1 cellular context compared by ENCODE assay signal in the genomic region with DNA sequence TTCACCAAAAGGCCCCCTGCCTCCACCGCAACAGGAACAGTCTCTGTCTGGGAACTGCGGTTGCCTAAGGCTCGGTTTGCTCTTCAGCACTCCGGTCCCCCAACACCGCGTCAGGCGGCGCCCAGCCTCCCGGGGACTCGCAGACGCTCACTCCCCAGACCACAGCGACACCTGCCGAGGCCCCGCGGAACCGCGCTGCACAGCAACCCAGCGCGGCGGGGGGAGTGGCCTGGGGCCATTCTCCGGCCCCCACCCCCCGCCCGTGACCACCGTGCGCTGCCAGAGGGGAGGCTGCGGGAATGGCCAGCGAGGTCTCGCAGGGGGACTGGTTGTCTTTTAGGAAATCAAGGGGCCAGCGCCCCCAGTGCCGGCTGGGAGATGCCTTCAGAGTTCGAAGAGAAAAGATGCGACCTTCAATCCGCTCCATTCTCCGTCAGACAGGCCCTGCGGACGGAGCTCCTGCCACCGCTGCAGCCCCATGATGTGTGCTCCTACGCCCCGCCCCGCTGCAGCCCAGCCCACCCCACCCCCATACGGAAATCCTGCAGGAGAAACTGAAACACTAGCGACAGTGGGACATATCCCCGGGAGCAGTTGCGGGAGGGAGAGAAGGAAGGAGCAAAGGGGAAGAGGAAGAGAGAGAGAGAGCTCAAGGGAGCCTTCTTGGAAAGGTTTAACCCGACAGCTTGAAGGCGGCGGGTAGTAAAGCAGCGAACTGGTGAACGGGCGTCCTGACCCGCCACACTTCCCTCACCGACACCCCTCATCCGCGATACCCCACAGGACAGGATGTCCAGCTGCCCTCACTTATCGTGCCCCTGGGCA.
TF ChIP-seq lines count a peak whose summit lies in the region.

No MANE protein-coding gene starts in this region.

TF ChIP-seq in WTC11, 78 proteins besides CTCF, POLR2A, EP300 and RAD21 (continued from another document and continues in another):
- TF ChIP-seq, protein P1, sequence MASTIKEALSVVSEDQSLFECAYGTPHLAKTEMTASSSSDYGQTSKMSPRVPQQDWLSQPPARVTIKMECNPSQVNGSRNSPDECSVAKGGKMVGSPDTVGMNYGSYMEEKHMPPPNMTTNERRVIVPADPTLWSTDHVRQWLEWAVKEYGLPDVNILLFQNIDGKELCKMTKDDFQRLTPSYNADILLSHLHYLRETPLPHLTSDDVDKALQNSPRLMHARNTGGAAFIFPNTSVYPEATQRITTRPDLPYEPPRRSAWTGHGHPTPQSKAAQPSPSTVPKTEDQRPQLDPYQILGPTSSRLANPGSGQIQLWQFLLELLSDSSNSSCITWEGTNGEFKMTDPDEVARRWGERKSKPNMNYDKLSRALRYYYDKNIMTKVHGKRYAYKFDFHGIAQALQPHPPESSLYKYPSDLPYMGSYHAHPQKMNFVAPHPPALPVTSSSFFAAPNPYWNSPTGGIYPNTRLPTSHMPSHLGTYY (CRISPR knock-in tag; IDR thresholded peaks at IDR 0.05): no peak
- TF ChIP-seq ZNF138 (CRISPR knock-in tag; conservative IDR thresholded peaks at IDR 0.05) (peak; percentile 87; the same call in 1 of the 2 replicates), NFYB (CRISPR knock-in tag; conservative IDR thresholded peaks at IDR 0.05; ENCODE audit: low read depth) (no peak), IRF2 (CRISPR knock-in tag; IDR thresholded peaks at IDR 0.05; ENCODE audit: borderline replicate concordance, low read depth) (no peak), TP53 (CRISPR knock-in tag; IDR thresholded peaks at IDR 0.05) (peak; percentile 74; the same call in 1 of the 2 replicates), ESRRA (CRISPR knock-in tag; IDR thresholded peaks at IDR 0.05; ENCODE audit: borderline replicate concordance) (peak; percentile 85; the same call in 1 of the 2 replicates), FOXK1 (CRISPR knock-in tag; IDR thresholded peaks at IDR 0.05) (peak; percentile 87), ZNF121 (CRISPR knock-in tag; IDR thresholded peaks at IDR 0.05) (no peak), PRRX2 (CRISPR knock-in tag; IDR thresholded peaks at IDR 0.05) (no peak), CBFB (CRISPR knock-in tag; IDR thresholded peaks at IDR 0.05; ENCODE audit: low read depth) (0 out of 2 replicates have a peak, but pooled peaks have one; percentile 89), SMAD3 (CRISPR knock-in tag; IDR thresholded peaks at IDR 0.05; ENCODE audit: borderline replicate concordance) (no peak), TEAD4 (CRISPR knock-in tag; IDR thresholded peaks at IDR 0.05) (no peak)
- TF ChIP-seq, protein P2, sequence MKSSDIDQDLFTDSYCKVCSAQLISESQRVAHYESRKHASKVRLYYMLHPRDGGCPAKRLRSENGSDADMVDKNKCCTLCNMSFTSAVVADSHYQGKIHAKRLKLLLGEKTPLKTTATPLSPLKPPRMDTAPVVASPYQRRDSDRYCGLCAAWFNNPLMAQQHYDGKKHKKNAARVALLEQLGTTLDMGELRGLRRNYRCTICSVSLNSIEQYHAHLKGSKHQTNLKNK (CRISPR knock-in tag; IDR thresholded peaks at IDR 0.05): no peak
- TF ChIP-seq, protein P3, sequence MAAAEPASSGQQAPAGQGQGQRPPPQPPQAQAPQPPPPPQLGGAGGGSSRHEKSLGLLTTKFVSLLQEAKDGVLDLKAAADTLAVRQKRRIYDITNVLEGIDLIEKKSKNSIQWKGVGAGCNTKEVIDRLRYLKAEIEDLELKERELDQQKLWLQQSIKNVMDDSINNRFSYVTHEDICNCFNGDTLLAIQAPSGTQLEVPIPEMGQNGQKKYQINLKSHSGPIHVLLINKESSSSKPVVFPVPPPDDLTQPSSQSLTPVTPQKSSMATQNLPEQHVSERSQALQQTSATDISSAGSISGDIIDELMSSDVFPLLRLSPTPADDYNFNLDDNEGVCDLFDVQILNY (CRISPR knock-in tag; IDR thresholded peaks at IDR 0.05): no peak
- TF ChIP-seq, protein P4, sequence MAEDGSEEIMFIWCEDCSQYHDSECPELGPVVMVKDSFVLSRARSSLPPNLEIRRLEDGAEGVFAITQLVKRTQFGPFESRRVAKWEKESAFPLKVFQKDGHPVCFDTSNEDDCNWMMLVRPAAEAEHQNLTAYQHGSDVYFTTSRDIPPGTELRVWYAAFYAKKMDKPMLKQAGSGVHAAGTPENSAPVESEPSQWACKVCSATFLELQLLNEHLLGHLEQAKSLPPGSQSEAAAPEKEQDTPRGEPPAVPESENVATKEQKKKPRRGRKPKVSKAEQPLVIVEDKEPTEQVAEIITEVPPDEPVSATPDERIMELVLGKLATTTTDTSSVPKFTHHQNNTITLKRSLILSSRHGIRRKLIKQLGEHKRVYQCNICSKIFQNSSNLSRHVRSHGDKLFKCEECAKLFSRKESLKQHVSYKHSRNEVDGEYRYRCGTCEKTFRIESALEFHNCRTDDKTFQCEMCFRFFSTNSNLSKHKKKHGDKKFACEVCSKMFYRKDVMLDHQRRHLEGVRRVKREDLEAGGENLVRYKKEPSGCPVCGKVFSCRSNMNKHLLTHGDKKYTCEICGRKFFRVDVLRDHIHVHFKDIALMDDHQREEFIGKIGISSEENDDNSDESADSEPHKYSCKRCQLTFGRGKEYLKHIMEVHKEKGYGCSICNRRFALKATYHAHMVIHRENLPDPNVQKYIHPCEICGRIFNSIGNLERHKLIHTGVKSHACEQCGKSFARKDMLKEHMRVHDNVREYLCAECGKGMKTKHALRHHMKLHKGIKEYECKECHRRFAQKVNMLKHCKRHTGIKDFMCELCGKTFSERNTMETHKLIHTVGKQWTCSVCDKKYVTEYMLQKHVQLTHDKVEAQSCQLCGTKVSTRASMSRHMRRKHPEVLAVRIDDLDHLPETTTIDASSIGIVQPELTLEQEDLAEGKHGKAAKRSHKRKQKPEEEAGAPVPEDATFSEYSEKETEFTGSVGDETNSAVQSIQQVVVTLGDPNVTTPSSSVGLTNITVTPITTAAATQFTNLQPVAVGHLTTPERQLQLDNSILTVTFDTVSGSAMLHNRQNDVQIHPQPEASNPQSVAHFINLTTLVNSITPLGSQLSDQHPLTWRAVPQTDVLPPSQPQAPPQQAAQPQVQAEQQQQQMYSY (CRISPR knock-in tag; IDR thresholded peaks at IDR 0.05): no peak
- TF ChIP-seq, protein P5, sequence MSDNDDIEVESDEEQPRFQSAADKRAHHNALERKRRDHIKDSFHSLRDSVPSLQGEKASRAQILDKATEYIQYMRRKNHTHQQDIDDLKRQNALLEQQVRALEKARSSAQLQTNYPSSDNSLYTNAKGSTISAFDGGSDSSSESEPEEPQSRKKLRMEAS (CRISPR knock-in tag; IDR thresholded peaks at IDR 0.05): peak; percentile 67
- TF ChIP-seq, protein P6, sequence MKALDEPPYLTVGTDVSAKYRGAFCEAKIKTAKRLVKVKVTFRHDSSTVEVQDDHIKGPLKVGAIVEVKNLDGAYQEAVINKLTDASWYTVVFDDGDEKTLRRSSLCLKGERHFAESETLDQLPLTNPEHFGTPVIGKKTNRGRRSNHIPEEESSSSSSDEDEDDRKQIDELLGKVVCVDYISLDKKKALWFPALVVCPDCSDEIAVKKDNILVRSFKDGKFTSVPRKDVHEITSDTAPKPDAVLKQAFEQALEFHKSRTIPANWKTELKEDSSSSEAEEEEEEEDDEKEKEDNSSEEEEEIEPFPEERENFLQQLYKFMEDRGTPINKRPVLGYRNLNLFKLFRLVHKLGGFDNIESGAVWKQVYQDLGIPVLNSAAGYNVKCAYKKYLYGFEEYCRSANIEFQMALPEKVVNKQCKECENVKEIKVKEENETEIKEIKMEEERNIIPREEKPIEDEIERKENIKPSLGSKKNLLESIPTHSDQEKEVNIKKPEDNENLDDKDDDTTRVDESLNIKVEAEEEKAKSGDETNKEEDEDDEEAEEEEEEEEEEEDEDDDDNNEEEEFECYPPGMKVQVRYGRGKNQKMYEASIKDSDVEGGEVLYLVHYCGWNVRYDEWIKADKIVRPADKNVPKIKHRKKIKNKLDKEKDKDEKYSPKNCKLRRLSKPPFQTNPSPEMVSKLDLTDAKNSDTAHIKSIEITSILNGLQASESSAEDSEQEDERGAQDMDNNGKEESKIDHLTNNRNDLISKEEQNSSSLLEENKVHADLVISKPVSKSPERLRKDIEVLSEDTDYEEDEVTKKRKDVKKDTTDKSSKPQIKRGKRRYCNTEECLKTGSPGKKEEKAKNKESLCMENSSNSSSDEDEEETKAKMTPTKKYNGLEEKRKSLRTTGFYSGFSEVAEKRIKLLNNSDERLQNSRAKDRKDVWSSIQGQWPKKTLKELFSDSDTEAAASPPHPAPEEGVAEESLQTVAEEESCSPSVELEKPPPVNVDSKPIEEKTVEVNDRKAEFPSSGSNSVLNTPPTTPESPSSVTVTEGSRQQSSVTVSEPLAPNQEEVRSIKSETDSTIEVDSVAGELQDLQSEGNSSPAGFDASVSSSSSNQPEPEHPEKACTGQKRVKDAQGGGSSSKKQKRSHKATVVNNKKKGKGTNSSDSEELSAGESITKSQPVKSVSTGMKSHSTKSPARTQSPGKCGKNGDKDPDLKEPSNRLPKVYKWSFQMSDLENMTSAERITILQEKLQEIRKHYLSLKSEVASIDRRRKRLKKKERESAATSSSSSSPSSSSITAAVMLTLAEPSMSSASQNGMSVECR (CRISPR knock-in tag; IDR thresholded peaks at IDR 0.05; ENCODE audit: borderline replicate concordance): 0 out of 2 replicates have a peak, but pooled peaks have one; percentile 18
- TF ChIP-seq, protein P7, sequence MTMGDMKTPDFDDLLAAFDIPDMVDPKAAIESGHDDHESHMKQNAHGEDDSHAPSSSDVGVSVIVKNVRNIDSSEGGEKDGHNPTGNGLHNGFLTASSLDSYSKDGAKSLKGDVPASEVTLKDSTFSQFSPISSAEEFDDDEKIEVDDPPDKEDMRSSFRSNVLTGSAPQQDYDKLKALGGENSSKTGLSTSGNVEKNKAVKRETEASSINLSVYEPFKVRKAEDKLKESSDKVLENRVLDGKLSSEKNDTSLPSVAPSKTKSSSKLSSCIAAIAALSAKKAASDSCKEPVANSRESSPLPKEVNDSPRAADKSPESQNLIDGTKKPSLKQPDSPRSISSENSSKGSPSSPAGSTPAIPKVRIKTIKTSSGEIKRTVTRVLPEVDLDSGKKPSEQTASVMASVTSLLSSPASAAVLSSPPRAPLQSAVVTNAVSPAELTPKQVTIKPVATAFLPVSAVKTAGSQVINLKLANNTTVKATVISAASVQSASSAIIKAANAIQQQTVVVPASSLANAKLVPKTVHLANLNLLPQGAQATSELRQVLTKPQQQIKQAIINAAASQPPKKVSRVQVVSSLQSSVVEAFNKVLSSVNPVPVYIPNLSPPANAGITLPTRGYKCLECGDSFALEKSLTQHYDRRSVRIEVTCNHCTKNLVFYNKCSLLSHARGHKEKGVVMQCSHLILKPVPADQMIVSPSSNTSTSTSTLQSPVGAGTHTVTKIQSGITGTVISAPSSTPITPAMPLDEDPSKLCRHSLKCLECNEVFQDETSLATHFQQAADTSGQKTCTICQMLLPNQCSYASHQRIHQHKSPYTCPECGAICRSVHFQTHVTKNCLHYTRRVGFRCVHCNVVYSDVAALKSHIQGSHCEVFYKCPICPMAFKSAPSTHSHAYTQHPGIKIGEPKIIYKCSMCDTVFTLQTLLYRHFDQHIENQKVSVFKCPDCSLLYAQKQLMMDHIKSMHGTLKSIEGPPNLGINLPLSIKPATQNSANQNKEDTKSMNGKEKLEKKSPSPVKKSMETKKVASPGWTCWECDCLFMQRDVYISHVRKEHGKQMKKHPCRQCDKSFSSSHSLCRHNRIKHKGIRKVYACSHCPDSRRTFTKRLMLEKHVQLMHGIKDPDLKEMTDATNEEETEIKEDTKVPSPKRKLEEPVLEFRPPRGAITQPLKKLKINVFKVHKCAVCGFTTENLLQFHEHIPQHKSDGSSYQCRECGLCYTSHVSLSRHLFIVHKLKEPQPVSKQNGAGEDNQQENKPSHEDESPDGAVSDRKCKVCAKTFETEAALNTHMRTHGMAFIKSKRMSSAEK (CRISPR knock-in tag; IDR thresholded peaks at IDR 0.05; ENCODE audit: borderline replicate concordance): no peak
- TF ChIP-seq, protein P8, sequence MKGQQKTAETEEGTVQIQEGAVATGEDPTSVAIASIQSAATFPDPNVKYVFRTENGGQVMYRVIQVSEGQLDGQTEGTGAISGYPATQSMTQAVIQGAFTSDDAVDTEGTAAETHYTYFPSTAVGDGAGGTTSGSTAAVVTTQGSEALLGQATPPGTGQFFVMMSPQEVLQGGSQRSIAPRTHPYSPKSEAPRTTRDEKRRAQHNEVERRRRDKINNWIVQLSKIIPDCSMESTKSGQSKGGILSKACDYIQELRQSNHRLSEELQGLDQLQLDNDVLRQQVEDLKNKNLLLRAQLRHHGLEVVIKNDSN (CRISPR knock-in tag; IDR thresholded peaks at IDR 0.05): no peak
- TF ChIP-seq, protein P9, sequence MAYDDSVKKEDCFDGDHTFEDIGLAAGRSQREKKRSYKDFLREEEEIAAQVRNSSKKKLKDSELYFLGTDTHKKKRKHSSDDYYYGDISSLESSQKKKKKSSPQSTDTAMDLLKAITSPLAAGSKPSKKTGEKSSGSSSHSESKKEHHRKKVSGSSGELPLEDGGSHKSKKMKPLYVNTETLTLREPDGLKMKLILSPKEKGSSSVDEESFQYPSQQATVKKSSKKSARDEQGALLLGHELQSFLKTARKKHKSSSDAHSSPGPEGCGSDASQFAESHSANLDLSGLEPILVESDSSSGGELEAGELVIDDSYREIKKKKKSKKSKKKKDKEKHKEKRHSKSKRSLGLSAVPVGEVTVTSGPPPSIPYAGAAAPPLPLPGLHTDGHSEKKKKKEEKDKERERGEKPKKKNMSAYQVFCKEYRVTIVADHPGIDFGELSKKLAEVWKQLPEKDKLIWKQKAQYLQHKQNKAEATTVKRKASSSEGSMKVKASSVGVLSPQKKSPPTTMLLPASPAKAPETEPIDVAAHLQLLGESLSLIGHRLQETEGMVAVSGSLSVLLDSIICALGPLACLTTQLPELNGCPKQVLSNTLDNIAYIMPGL (CRISPR knock-in tag; IDR thresholded peaks at IDR 0.05): peak; percentile 100
- TF ChIP-seq, protein P10, sequence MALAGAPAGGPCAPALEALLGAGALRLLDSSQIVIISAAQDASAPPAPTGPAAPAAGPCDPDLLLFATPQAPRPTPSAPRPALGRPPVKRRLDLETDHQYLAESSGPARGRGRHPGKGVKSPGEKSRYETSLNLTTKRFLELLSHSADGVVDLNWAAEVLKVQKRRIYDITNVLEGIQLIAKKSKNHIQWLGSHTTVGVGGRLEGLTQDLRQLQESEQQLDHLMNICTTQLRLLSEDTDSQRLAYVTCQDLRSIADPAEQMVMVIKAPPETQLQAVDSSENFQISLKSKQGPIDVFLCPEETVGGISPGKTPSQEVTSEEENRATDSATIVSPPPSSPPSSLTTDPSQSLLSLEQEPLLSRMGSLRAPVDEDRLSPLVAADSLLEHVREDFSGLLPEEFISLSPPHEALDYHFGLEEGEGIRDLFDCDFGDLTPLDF (CRISPR knock-in tag; IDR thresholded peaks at IDR 0.05): no peak
- TF ChIP-seq, protein P11, sequence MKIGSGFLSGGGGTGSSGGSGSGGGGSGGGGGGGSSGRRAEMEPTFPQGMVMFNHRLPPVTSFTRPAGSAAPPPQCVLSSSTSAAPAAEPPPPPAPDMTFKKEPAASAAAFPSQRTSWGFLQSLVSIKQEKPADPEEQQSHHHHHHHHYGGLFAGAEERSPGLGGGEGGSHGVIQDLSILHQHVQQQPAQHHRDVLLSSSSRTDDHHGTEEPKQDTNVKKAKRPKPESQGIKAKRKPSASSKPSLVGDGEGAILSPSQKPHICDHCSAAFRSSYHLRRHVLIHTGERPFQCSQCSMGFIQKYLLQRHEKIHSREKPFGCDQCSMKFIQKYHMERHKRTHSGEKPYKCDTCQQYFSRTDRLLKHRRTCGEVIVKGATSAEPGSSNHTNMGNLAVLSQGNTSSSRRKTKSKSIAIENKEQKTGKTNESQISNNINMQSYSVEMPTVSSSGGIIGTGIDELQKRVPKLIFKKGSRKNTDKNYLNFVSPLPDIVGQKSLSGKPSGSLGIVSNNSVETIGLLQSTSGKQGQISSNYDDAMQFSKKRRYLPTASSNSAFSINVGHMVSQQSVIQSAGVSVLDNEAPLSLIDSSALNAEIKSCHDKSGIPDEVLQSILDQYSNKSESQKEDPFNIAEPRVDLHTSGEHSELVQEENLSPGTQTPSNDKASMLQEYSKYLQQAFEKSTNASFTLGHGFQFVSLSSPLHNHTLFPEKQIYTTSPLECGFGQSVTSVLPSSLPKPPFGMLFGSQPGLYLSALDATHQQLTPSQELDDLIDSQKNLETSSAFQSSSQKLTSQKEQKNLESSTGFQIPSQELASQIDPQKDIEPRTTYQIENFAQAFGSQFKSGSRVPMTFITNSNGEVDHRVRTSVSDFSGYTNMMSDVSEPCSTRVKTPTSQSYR (CRISPR knock-in tag; IDR thresholded peaks at IDR 0.05): no peak
